In genomic region chr10:91604936-91605534, GRCh38 we compare ENCODE assay signal across 1 cellular context.
TF ChIP-seq lines count a peak whose summit lies in the region.

No MANE protein-coding gene starts in this region.

TF ChIP-seq in HCT116, 20 proteins besides CTCF, POLR2A, EP300 and RAD21 (continued from another document):
- TF ChIP-seq REST (IDR thresholded peaks at IDR 0.05; ENCODE audit: low read depth) (no peak), SIN3A (IDR thresholded peaks at IDR 0.05; ENCODE audit: low read depth) (no peak), ELF1 (IDR thresholded peaks at IDR 0.05; ENCODE audit: borderline replicate concordance, low read depth) (no peak), FOSL1 (IDR thresholded peaks at IDR 0.05; ENCODE audit: low read depth) (peak; percentile 75), SRF (IDR thresholded peaks at IDR 0.05; ENCODE audit: low read depth) (no peak)
